Comparison of ENCODE assay signal across 16 cellular contexts in genomic region chr4:169351860-169352259, GRCh38.
A peak's percentile ranks its signal among the peaks of the same experiment; 100 is the strongest.
DNase-seq lines count a peak whose midpoint lies in the region; ATAC-seq, FAIRE-seq and TF ChIP-seq lines count a peak whose summit lies in the region.
"Had no signal": no experiment of that assay in that cellular context is flagged by ENCODE, and none has a peak within 500 bp of the region (broad histone marks: within the 10 kb centered on the region; RNA-seq: fewer than 3 reads in every experiment).

No MANE protein-coding gene starts in this region.

- H3K27me3 Mint-ChIP-seq in astrocyte (ENCODE audit: low read depth, unreplicated experiment), result no peaks in the 10 kb centered on the region
- H3K27me3 Mint-ChIP-seq: activated naive CD4-positive, alpha-beta T cell treated with anti-CD3 and anti-CD28 coated beads, Interleukin-2, amount 10 ng/mL, durations not matched to agents 7 days and 5 days had no signal

- intact Hi-C loops in pancreas (cut with DNase I), result no loop called here

- no peaks in the 10 kb centered on the region for H3K36me3 ChIP-seq in astrocyte (ENCODE audit: insufficient read depth, low read length)
- no peaks in the 10 kb centered on the region for H3K36me3 ChIP-seq in pancreas
- H3K36me3 ChIP-seq: esophagus squamous epithelium had no signal

- H3K27ac Mint-ChIP-seq in astrocyte (ENCODE audit: unreplicated experiment), result no peak overlapping the region
- H3K27ac Mint-ChIP-seq: activated naive CD4-positive, alpha-beta T cell treated with anti-CD3 and anti-CD28 coated beads, Interleukin-2, amount 10 ng/mL, durations not matched to agents 7 days and 5 days; CD14-positive monocyte had no signal

- FAIRE-seq in astrocyte (lab: Jason Lieb, UNC), result no peak
- FAIRE-seq in pancreas (lab: Jason Lieb, UNC), result no peak
- FAIRE-seq: G401.6, HTR-8/SVneo had no signal

- H3K4me1 Mint-ChIP-seq in astrocyte (ENCODE audit: low read depth, unreplicated experiment), result no peaks in the 10 kb centered on the region
- H3K4me1 Mint-ChIP-seq: activated naive CD4-positive, alpha-beta T cell treated with anti-CD3 and anti-CD28 coated beads, Interleukin-2, amount 10 ng/mL, durations not matched to agents 7 days and 5 days; CD14-positive monocyte had no signal

- no peaks in the 10 kb centered on the region for H3K4me1 ChIP-seq in astrocyte (ENCODE audit: insufficient read depth, low read length)
- H3K4me1 ChIP-seq in pancreas, result peaks cover 0 to 7% (median 6%) of the 10 kb centered on the region in 3 donors

- no peak for TF ChIP-seq CTCF in GM12865 (IDR thresholded peaks at IDR 0.05; ENCODE audit: insufficient read depth, low read depth, low read length, missing control alignments)
- TF ChIP-seq CTCF in astrocyte (IDR thresholded peaks at IDR 0.05; ENCODE audit: insufficient read depth, low read depth, low read length), result no peak
- no peak for TF ChIP-seq CTCF in pancreas (IDR thresholded peaks at IDR 0.05)

- no peaks in the 10 kb centered on the region for H3K79me2 ChIP-seq in astrocyte (ENCODE audit: insufficient read depth, low read length)

- no peak overlapping the region for H2AFZ ChIP-seq in astrocyte (ENCODE audit: low read depth, low read length)

- DNase-seq in GM12865 (ENCODE audit: low read depth) (peak; percentile 13), astrocyte (ENCODE audit: low read depth) (peak; percentile 96), fibroblast of the conjunctiva (ENCODE audit: low read depth) (peak; percentile 21), pancreas (peak in 4 of 6 donors; percentile 36 to 63 (median 54)), occipital lobe (lab: John Stamatoyannopoulos, UW) (no peak), NCI-H2171 (lab: John Stamatoyannopoulos, UW) (no peak), foreskin melanocyte (no peak), T-helper 2 cell (no peak)
- DNase-seq: activated CD8-positive, alpha-beta memory T cell treated with anti-CD3 and anti-CD28 coated beads for 24 hours; activated naive CD4-positive, alpha-beta T cell treated with anti-CD3 and anti-CD28 coated beads, Interleukin-2, amount 10 ng/mL, durations not matched to agents 7 days and 5 days; esophagus squamous epithelium; HCEC 1CT; NCI-H1436 had no signal

- H3K9me3 ChIP-seq in astrocyte (ENCODE audit: insufficient read depth, low read depth, low read length), result no peaks in the 10 kb centered on the region
- no peaks in the 10 kb centered on the region for H3K9me3 ChIP-seq in pancreas
- H3K9me3 ChIP-seq: esophagus squamous epithelium had no signal

- no peaks in the 10 kb centered on the region for H3K36me3 Mint-ChIP-seq in astrocyte (ENCODE audit: low read depth, unreplicated experiment)
- H3K36me3 Mint-ChIP-seq: activated naive CD4-positive, alpha-beta T cell treated with anti-CD3 and anti-CD28 coated beads, Interleukin-2, amount 10 ng/mL, durations not matched to agents 7 days and 5 days; CD14-positive monocyte had no signal

- H3K4me3 Mint-ChIP-seq in astrocyte (ENCODE audit: unreplicated experiment), result no peak overlapping the region
- H3K4me3 Mint-ChIP-seq: activated naive CD4-positive, alpha-beta T cell treated with anti-CD3 and anti-CD28 coated beads, Interleukin-2, amount 10 ng/mL, durations not matched to agents 7 days and 5 days; CD14-positive monocyte had no signal

- WGBS in pancreas, 2 donors, result 10 to 13% methylated on average over 7 of the region's 7 CpGs

- no peak overlapping the region for H3K9ac ChIP-seq in astrocyte (ENCODE audit: low read length)

- no peaks in the 10 kb centered on the region for H4K20me1 ChIP-seq in astrocyte (ENCODE audit: insufficient read depth, low read length)

- no peaks in the 10 kb centered on the region for H3K9me3 Mint-ChIP-seq in astrocyte (ENCODE audit: unreplicated experiment)
- H3K9me3 Mint-ChIP-seq: activated naive CD4-positive, alpha-beta T cell treated with anti-CD3 and anti-CD28 coated beads, Interleukin-2, amount 10 ng/mL, durations not matched to agents 7 days and 5 days had no signal

- peak; percentile 94 to 98 (median 96) for ATAC-seq in pancreas

- H3K4me3 ChIP-seq in GM12865 (ENCODE audit: low read depth, low read length), result no peak overlapping the region
- H3K4me3 ChIP-seq in astrocyte (ENCODE audit: insufficient read depth, low read depth, low read length), result no peak overlapping the region
- no peak overlapping the region for H3K4me3 ChIP-seq in pancreas
- H3K4me3 ChIP-seq: esophagus squamous epithelium had no signal

- H3K27me3 ChIP-seq in astrocyte (ENCODE audit: insufficient read depth, low read length) (no peaks in the 10 kb centered on the region), pancreas (no peaks in the 10 kb centered on the region)
- H3K27me3 ChIP-seq: esophagus squamous epithelium had no signal

- peak overlapping the region; percentile 5 for H3K4me2 ChIP-seq in astrocyte (ENCODE audit: low read length)

- H3K27ac ChIP-seq in astrocyte (ENCODE audit: low read depth, low read length), result no peak overlapping the region
- peak overlapping the region in 1 of 4 donors; percentile 3 for H3K27ac ChIP-seq in pancreas
- H3K27ac ChIP-seq: esophagus squamous epithelium had no signal

Comparison
In these comparisons a context has a peak if more than half of its experiments do, and no peak if none do; other contexts are left out.
1. DNase-seq: peak in GM12865 (single experiment), astrocyte (single experiment), fibroblast of the conjunctiva (single experiment) and pancreas (4 of 6); none in occipital lobe (single experiment), NCI-H2171 (single experiment), foreskin melanocyte (single experiment) and T-helper 2 cell (0 of 5).